In genomic region chr11:69915501-69916250, GRCh38 we compare ENCODE assay signal across 9 cellular contexts.
DNase-seq lines count a peak whose midpoint lies in the region; ATAC-seq, FAIRE-seq and TF ChIP-seq lines count a peak whose summit lies in the region.
"Had no signal": no experiment of that assay in that cellular context is flagged by ENCODE, and none has a peak within 500 bp of the region (broad histone marks: within the 10 kb centered on the region; RNA-seq: fewer than 3 reads in every experiment).

No MANE protein-coding gene starts in this region.

- no peaks in the 10 kb centered on the region for H3F3A ChIP-seq in MM.1S (ENCODE audit: insufficient read depth, low read length)

- no peak for FAIRE-seq in endothelial cell of umbilical vein (lab: Jason Lieb, UNC)

- H3K79me1 ChIP-seq in mesendoderm (ENCODE audit: low read length): no peaks in the 10 kb centered on the region

- H3K79me2 ChIP-seq in MM.1S (ENCODE audit: low read length) (no peaks in the 10 kb centered on the region), endothelial cell of umbilical vein (ENCODE audit: control insufficient read depth, insufficient read depth, low read length) (no peaks in the 10 kb centered on the region), mesendoderm (ENCODE audit: control insufficient read depth, insufficient read depth, low read length) (no peaks in the 10 kb centered on the region)

- TF ChIP-seq CTCF in MM.1S (IDR thresholded peaks at IDR 0.05; ENCODE audit: low read length): peak; percentile 74
- TF ChIP-seq CTCF in VCaP (conservative IDR thresholded peaks at IDR 0.05): peak; percentile 95
- peak; percentile 69 to 91 for TF ChIP-seq CTCF in endothelial cell of umbilical vein (IDR thresholded peaks at IDR 0.05; ENCODE audit: extremely low read depth in 1 of 2, insufficient read depth in 1 of 2, low read depth in 1 of 2, low read length in 2 of 2)

- ATAC-seq in stimulated activated naive CD8-positive, alpha-beta T cell treated with anti-CD3 and anti-CD28 coated beads, Interleukin-15, amount 100 ng/mL, for 72 hours: no peak
- ATAC-seq in GM18873 (IDR thresholded peaks at IDR 0.05; ENCODE audit: low FRiP score, unreplicated experiment): no peak

- no CpG with 5 or more reads among the region's 18 CpGs for WGBS in mesendoderm (ENCODE audit: extremely low coverage, insufficient coverage, low lambda C conversion rate)

- dilution Hi-C loops in endothelial cell of umbilical vein (cut with MboI; ENCODE audit: extremely low pct_ligation_motif_present, low sequenced_read_pairs): loop anchor here (25.0 kb wide), 1 partner anchor 272 kb away; no protein-coding TSS in a partner anchor

- CTCF ChIA-PET in endothelial cell of umbilical vein (lab: Charles Lee): interaction anchor here (0.6 to 3.2 kb wide), 40 partner anchors 8 to 288 kb away, joined by 3 to 70 read pairs (median 4); partner anchors contain the start of gene FADD

- no peak overlapping the region for H2BK15ac ChIP-seq in mesendoderm (replicated peaks; ENCODE audit: low read depth)

- no peak overlapping the region for H3K4me3 Mint-ChIP-seq in stimulated activated naive CD8-positive, alpha-beta T cell treated with anti-CD3 and anti-CD28 coated beads, Interleukin-15, amount 100 ng/mL, for 72 hours
- H3K4me3 Mint-ChIP-seq: CD8-positive, alpha-beta memory T cell had no signal

- H3K27ac ChIP-seq in MM.1S (ENCODE audit: low read length) (no peak overlapping the region), VCaP (no peak overlapping the region), endothelial cell of umbilical vein (ENCODE audit: insufficient read depth, low read depth, low read length) (no peak overlapping the region), mesendoderm (ENCODE audit: low read depth, low read length) (no peak overlapping the region)

- no peak overlapping the region for H3K4me2 ChIP-seq in MM.1S (ENCODE audit: low read depth, low read length)
- H3K4me2 ChIP-seq in endothelial cell of umbilical vein (ENCODE audit: insufficient read depth, low read length): peak overlapping the region; percentile 38
- H3K4me2 ChIP-seq in mesendoderm (ENCODE audit: low read length): no peak overlapping the region

- DNase-seq in NCI-H146 (lab: John Stamatoyannopoulos, UW) (peak; percentile 34), NCI-H146 treated with DMSO at 0.1 percent for 48 hours (lab: John Stamatoyannopoulos, UW; ENCODE audit: unreplicated experiment) (no peak), MM.1S (peak; percentile 43), endothelial cell of umbilical vein (ENCODE audit: low read depth, low spot score) (peak; percentile 52), mesendoderm (peak; percentile 82)
- peak; percentile 34 to 45 for DNase-seq in stimulated activated naive CD8-positive, alpha-beta T cell treated with anti-CD3 and anti-CD28 coated beads, Interleukin-15, amount 100 ng/mL, for 72 hours

- no peaks in the 10 kb centered on the region for H3K4me1 ChIP-seq in MM.1S (ENCODE audit: low read length)
- peaks cover 11% of the 10 kb centered on the region for H3K4me1 ChIP-seq in endothelial cell of umbilical vein (ENCODE audit: control insufficient read depth, extremely low read depth, insufficient read depth, low read length)
- H3K4me1 ChIP-seq in mesendoderm (ENCODE audit: control insufficient read depth, low read depth, low read length): no peaks in the 10 kb centered on the region

- peak overlapping the region; percentile 58 for H3K56ac ChIP-seq in mesendoderm (ENCODE audit: low read length)

- H2AFZ ChIP-seq in MM.1S (ENCODE audit: low read length) (no peak overlapping the region), endothelial cell of umbilical vein (ENCODE audit: low read depth, low read length) (peak overlapping the region; percentile 44)

- H3K23ac ChIP-seq in mesendoderm (ENCODE audit: low read length): no peak overlapping the region

- no peaks in the 10 kb centered on the region for H3K9me1 ChIP-seq in endothelial cell of umbilical vein (replicated peaks; ENCODE audit: control insufficient read depth, extremely low read depth, insufficient read depth, low read length)

- H2BK120ac ChIP-seq in mesendoderm (ENCODE audit: low read depth, low read length): no peak overlapping the region

- no peak for TF ChIP-seq POLR2A in endothelial cell of umbilical vein (IDR thresholded peaks at IDR 0.05; ENCODE audit: low read depth, low read length)

- H3K36me3 ChIP-seq in MM.1S (replicated peaks; ENCODE audit: insufficient read depth, low read length) (no peaks in the 10 kb centered on the region), endothelial cell of umbilical vein (ENCODE audit: control insufficient read depth in 2 of 2, extremely low read depth in 1 of 2, insufficient read depth in 2 of 2, low read length in 2 of 2) (no peaks in the 10 kb centered on the region), mesendoderm (ENCODE audit: control insufficient read depth, insufficient read depth, low read length) (no peaks in the 10 kb centered on the region)

- no peak overlapping the region for H3K27ac Mint-ChIP-seq in stimulated activated naive CD8-positive, alpha-beta T cell treated with anti-CD3 and anti-CD28 coated beads, Interleukin-15, amount 100 ng/mL, for 72 hours

- no peak overlapping the region for H2AK5ac ChIP-seq in mesendoderm (ENCODE audit: low read length)

- no peak overlapping the region for H3K18ac ChIP-seq in mesendoderm (ENCODE audit: low read length)

- H3K4ac ChIP-seq in mesendoderm (ENCODE audit: low read depth, low read length): no peak overlapping the region

- H3K27me3 ChIP-seq in MM.1S (replicated peaks; ENCODE audit: insufficient read depth, low read length) (peaks cover 77% of the 10 kb centered on the region), endothelial cell of umbilical vein (ENCODE audit: control insufficient read depth in 2 of 2, insufficient read depth in 2 of 2, low read length in 2 of 2) (peaks cover 1 to 6% of the 10 kb centered on the region in 2 experiments), mesendoderm (ENCODE audit: insufficient read depth, low read length, poor library complexity) (no peaks in the 10 kb centered on the region)

- peaks cover 85% of the 10 kb centered on the region for H3K27me3 Mint-ChIP-seq in stimulated activated naive CD8-positive, alpha-beta T cell treated with anti-CD3 and anti-CD28 coated beads, Interleukin-15, amount 100 ng/mL, for 72 hours

- no peak overlapping the region for H2BK5ac ChIP-seq in mesendoderm (ENCODE audit: low read length)

- peaks cover 12% of the 10 kb centered on the region for H3K4me1 Mint-ChIP-seq in stimulated activated naive CD8-positive, alpha-beta T cell treated with anti-CD3 and anti-CD28 coated beads, Interleukin-15, amount 100 ng/mL, for 72 hours

- H3K9me3 Mint-ChIP-seq in stimulated activated naive CD8-positive, alpha-beta T cell treated with anti-CD3 and anti-CD28 coated beads, Interleukin-15, amount 100 ng/mL, for 72 hours: peaks cover 0 to 8% of the 10 kb centered on the region in 2 donors

- no peaks in the 10 kb centered on the region for H3K9me2 ChIP-seq in MM.1S (replicated peaks; ENCODE audit: insufficient read depth, low read length)

- intact Hi-C loops in endothelial cell of umbilical vein (cut with micrococcal nuclease): loop anchor here (1.0 to 10.0 kb wide), 3 partner anchors 276 to 559 kb away; no protein-coding TSS in a partner anchor

- H3K9me3 ChIP-seq in MM.1S (replicated peaks; ENCODE audit: insufficient read depth, low read length) (no peaks in the 10 kb centered on the region), endothelial cell of umbilical vein (replicated peaks; ENCODE audit: control insufficient read depth, insufficient read depth, low read length) (no peaks in the 10 kb centered on the region)

- H4K20me1 ChIP-seq in MM.1S (ENCODE audit: insufficient read depth, low read length): no peaks in the 10 kb centered on the region
- H4K20me1 ChIP-seq in endothelial cell of umbilical vein (replicated peaks; ENCODE audit: control insufficient read depth, extremely low read depth, insufficient read depth, low read length): no peaks in the 10 kb centered on the region

- H4K8ac ChIP-seq in mesendoderm (ENCODE audit: low read depth, low read length): no peak overlapping the region

- no peak overlapping the region for H3K4me3 ChIP-seq in MM.1S (ENCODE audit: low read length)
- H3K4me3 ChIP-seq in endothelial cell of umbilical vein (replicated peaks in 1 of 3; ENCODE audit: insufficient read depth in 1 of 3, low read depth in 1 of 3, low read length in 3 of 3): no peak overlapping the region
- H3K4me3 ChIP-seq in mesendoderm (ENCODE audit: low read length): no peak overlapping the region

- no peak overlapping the region for H4K5ac ChIP-seq in mesendoderm (ENCODE audit: low read length)

- no TSS peak for BruUV-seq in endothelial cell of umbilical vein (replicated peaks; lab: Mats Ljungman, UMichigan)

- H3K9ac ChIP-seq in MM.1S (ENCODE audit: low read length) (no peak overlapping the region), endothelial cell of umbilical vein (replicated peaks; ENCODE audit: extremely low read depth, insufficient read depth, low read length) (peak overlapping the region; percentile 18), mesendoderm (ENCODE audit: low read length) (no peak overlapping the region)

- POLR2A ChIA-PET in endothelial cell of umbilical vein (lab: Charles Lee): no interaction called here

TF ChIP-seq in endothelial cell of umbilical vein, 7 proteins besides CTCF, POLR2A, EP300 and RAD21:
- no peak for TF ChIP-seq JUN (IDR thresholded peaks at IDR 0.05; ENCODE audit: borderline replicate concordance, insufficient read depth, insufficient read length, low read depth)
- TF ChIP-seq EZH2 (IDR thresholded peaks at IDR 0.05; ENCODE audit: borderline replicate concordance, low read depth, low read length, severe bottlenecking): no peak
- TF ChIP-seq MYC (IDR thresholded peaks at IDR 0.05; ENCODE audit: low read depth, low read length): no peak
- TF ChIP-seq MAX (IDR thresholded peaks at IDR 0.05; ENCODE audit: insufficient read depth, insufficient read length): no peak
- no peak for TF ChIP-seq POLR2AphosphoS5 (IDR thresholded peaks at IDR 0.05; ENCODE audit: insufficient read depth, low read depth, low read length)
- TF ChIP-seq GATA2 (IDR thresholded peaks at IDR 0.05; ENCODE audit: insufficient read depth, insufficient read length, low read depth, low read length): no peak
- TF ChIP-seq FOS (IDR thresholded peaks at IDR 0.05; ENCODE audit: borderline replicate concordance, insufficient read depth, low read length): no peak
